ENCODE assay signal across 8 cellular contexts in genomic region chr16:75464130-75464918, GRCh38. TPM values are rescaled to one million over a fixed set of nuclear protein-coding genes. Genes with fewer than 3 reads are reported as not detected.
DNase-seq lines count a peak whose midpoint lies in the region; ATAC-seq, FAIRE-seq and TF ChIP-seq lines count a peak whose summit lies in the region.

A gene with protein sequence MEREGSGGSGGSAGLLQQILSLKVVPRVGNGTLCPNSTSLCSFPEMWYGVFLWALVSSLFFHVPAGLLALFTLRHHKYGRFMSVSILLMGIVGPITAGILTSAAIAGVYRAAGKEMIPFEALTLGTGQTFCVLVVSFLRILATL (minus strand): TSS chr16:75464689. CDS start chr16:75464600, 89 bp downstream.

- TF ChIP-seq CTCF in psoas muscle (IDR thresholded peaks at IDR 0.05), result peak; percentile 100

- intact Hi-C loops in left ventricle myocardium superior (cut with micrococcal nuclease) (no loop called here), psoas muscle (cut with DNase I) (loop anchor here in 1 of 2 donors (1.0 to 5.0 kb wide), 2 partner anchors 31 to 267 kb away; partner anchors contain the start of gene CFDP1)

- peak; percentile 88 to 92 for DNase-seq in NCI-H187 (lab: John Stamatoyannopoulos, UW)
- DNase-seq in T-helper 2 cell, result peak; percentile 98 to 100 (median 99)
- peak; percentile 100 for DNase-seq in left ventricle myocardium superior
- DNase-seq in psoas muscle, result peak; percentile 100
- DNase-seq in urothelium cell line (ENCODE audit: low spot score), result peak; percentile 98

- H3K36me3 ChIP-seq in psoas muscle (ENCODE audit: insufficient read depth in 1 of 2, low read depth in 1 of 2), result no peaks in the 10 kb centered on the region

- ATAC-seq in GM18499 (IDR thresholded peaks at IDR 0.05; ENCODE audit: insufficient read depth, unreplicated experiment) (peak; percentile 66), HG02943 (IDR thresholded peaks at IDR 0.05; ENCODE audit: low read depth, unreplicated experiment) (peak; percentile 94), left ventricle myocardium superior (peak; percentile 98), psoas muscle (peak; percentile 97 to 99 (median 98))

- no peaks in the 10 kb centered on the region for H3K27me3 ChIP-seq in psoas muscle (ENCODE audit: insufficient read depth in 3 of 3, low read length in 2 of 3)

- H3K9me3 ChIP-seq in psoas muscle, result no peaks in the 10 kb centered on the region

- peak within 1 kb of the TSS; percentile 86 for H3K4me3 ChIP-seq in psoas muscle

- FAIRE-seq in urothelium cell line (lab: Jason Lieb, UNC), result peak; percentile 74

- H3K27ac ChIP-seq in angular gyrus (ENCODE audit: low read depth, low read length), result peak within 1 kb of the TSS; percentile 95
- H3K27ac ChIP-seq in psoas muscle, result peak within 1 kb of the TSS; percentile 95

- H3K4me1 ChIP-seq in psoas muscle, result peaks cover 15% of the 10 kb centered on the region

- 0 to 1% (median 0%) methylated on average over 74 to 89 of the region's 89 CpGs for WGBS in psoas muscle, 3 donors

RNA-seq across cellular contexts. Expression of the gene that starts here (rescaled TPM):
- total RNA-seq in left ventricle myocardium superior (8.6 TPM), psoas muscle (1 to 10 TPM; 5.9 to 7.9 (median 7.0) TPM)
- 1 to 10 TPM; 3.1 to 9.5 (median 9.2) TPM for polyA plus RNA-seq in psoas muscle

Comparison
In these comparisons a context has a peak if more than half of its experiments do, and no peak if none do; other contexts are left out.
1. Peak in every context shown above with its lines: DNase-seq, ATAC-seq, H3K4me3 ChIP-seq and H3K27ac ChIP-seq.